In the genomic region with DNA sequence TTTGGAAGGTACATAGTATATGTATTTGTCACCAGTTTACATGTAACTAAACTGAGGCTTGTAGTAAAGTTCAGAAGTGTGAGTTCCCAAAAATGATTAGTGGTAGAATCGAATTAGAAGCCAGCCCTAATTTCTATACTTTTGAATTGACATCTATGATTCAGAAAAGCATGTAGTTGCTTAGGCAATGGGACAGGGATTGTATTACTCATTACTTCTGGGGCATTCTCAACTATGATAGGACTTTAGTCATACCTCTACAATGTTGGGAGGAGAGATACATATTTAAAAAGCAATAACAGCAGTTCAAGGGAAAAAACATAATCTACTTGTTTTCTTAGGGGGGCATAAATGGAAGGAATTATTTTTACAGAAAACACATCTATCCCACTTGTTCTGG, we compare ENCODE assay signal across 1 cellular context.
A peak's percentile ranks its signal among the peaks of the same experiment; 100 is the strongest.
TF ChIP-seq lines count a peak whose summit lies in the region.

No MANE protein-coding gene starts in this region.

TF ChIP-seq in SK-N-SH, 30 proteins besides CTCF, POLR2A, EP300 and RAD21 (continued from another document):
- TF ChIP-seq, protein P1, sequence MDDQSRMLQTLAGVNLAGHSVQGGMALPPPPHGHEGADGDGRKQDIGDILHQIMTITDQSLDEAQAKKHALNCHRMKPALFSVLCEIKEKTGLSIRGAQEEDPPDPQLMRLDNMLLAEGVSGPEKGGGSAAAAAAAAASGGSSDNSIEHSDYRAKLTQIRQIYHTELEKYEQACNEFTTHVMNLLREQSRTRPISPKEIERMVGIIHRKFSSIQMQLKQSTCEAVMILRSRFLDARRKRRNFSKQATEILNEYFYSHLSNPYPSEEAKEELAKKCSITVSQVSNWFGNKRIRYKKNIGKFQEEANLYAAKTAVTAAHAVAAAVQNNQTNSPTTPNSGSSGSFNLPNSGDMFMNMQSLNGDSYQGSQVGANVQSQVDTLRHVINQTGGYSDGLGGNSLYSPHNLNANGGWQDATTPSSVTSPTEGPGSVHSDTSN (IDR thresholded peaks at IDR 0.05), result peak; percentile 64
- TF ChIP-seq FOXJ3 (CRISPR knock-in tag; IDR thresholded peaks at IDR 0.05), result no peak
- peak; percentile 81 for TF ChIP-seq FOSL2 (IDR thresholded peaks at IDR 0.05; ENCODE audit: borderline replicate concordance, low read depth)
- no peak for TF ChIP-seq RFX5 (IDR thresholded peaks at IDR 0.05; ENCODE audit: low read length)
- no peak for TF ChIP-seq RXRA (IDR thresholded peaks at IDR 0.05; ENCODE audit: borderline replicate concordance, low read depth)
- TF ChIP-seq, protein P2, sequence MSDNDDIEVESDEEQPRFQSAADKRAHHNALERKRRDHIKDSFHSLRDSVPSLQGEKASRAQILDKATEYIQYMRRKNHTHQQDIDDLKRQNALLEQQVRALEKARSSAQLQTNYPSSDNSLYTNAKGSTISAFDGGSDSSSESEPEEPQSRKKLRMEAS (IDR thresholded peaks at IDR 0.05; ENCODE audit: low read depth), result no peak
- TF ChIP-seq GATA2 (CRISPR knock-in tag; IDR thresholded peaks at IDR 0.05), result no peak
- TF ChIP-seq GABPA (IDR thresholded peaks at IDR 0.05; ENCODE audit: low read depth), result no peak
- peak; percentile 67 for TF ChIP-seq JUND (IDR thresholded peaks at IDR 0.05)
- TF ChIP-seq, protein P3, sequence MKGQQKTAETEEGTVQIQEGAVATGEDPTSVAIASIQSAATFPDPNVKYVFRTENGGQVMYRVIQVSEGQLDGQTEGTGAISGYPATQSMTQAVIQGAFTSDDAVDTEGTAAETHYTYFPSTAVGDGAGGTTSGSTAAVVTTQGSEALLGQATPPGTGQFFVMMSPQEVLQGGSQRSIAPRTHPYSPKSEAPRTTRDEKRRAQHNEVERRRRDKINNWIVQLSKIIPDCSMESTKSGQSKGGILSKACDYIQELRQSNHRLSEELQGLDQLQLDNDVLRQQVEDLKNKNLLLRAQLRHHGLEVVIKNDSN (IDR thresholded peaks at IDR 0.05; ENCODE audit: borderline replicate concordance, low read depth), result no peak
- no peak for TF ChIP-seq EZH2phosphoT487 (IDR thresholded peaks at IDR 0.05; ENCODE audit: borderline replicate concordance, low read depth)
- no peak for TF ChIP-seq MXI1 (IDR thresholded peaks at IDR 0.05; ENCODE audit: low read depth, low read length)
- no peak for TF ChIP-seq TAF1 (IDR thresholded peaks at IDR 0.05; ENCODE audit: borderline replicate concordance, low read depth, low read length)
- TF ChIP-seq RCOR1 (IDR thresholded peaks at IDR 0.05; ENCODE audit: low read length), result no peak
- no peak for TF ChIP-seq FOXM1 (IDR thresholded peaks at IDR 0.05; ENCODE audit: low read depth)
- peak; percentile 14; the same call in 1 of the 2 replicates for TF ChIP-seq NFIC (IDR thresholded peaks at IDR 0.05; ENCODE audit: borderline replicate concordance)
- no peak for TF ChIP-seq SMC3 (IDR thresholded peaks at IDR 0.05; ENCODE audit: low read depth, low read length)
- TF ChIP-seq SIN3A (IDR thresholded peaks at IDR 0.05; ENCODE audit: borderline replicate concordance, low read depth, low read length), result no peak
- TF ChIP-seq, protein P4, sequence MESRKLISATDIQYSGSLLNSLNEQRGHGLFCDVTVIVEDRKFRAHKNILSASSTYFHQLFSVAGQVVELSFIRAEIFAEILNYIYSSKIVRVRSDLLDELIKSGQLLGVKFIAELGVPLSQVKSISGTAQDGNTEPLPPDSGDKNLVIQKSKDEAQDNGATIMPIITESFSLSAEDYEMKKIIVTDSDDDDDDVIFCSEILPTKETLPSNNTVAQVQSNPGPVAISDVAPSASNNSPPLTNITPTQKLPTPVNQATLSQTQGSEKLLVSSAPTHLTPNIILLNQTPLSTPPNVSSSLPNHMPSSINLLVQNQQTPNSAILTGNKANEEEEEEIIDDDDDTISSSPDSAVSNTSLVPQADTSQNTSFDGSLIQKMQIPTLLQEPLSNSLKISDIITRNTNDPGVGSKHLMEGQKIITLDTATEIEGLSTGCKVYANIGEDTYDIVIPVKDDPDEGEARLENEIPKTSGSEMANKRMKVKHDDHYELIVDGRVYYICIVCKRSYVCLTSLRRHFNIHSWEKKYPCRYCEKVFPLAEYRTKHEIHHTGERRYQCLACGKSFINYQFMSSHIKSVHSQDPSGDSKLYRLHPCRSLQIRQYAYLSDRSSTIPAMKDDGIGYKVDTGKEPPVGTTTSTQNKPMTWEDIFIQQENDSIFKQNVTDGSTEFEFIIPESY (IDR thresholded peaks at IDR 0.05; ENCODE audit: borderline replicate concordance, low read depth), result no peak
- peak; percentile 35; the same call in 1 of the 2 replicates for TF ChIP-seq TCF12 (IDR thresholded peaks at IDR 0.05)
TF ChIP-seq in SK-N-SH: peak in this region for 6.
